21 cellular contexts compared by ENCODE assay signal in the genomic region with DNA sequence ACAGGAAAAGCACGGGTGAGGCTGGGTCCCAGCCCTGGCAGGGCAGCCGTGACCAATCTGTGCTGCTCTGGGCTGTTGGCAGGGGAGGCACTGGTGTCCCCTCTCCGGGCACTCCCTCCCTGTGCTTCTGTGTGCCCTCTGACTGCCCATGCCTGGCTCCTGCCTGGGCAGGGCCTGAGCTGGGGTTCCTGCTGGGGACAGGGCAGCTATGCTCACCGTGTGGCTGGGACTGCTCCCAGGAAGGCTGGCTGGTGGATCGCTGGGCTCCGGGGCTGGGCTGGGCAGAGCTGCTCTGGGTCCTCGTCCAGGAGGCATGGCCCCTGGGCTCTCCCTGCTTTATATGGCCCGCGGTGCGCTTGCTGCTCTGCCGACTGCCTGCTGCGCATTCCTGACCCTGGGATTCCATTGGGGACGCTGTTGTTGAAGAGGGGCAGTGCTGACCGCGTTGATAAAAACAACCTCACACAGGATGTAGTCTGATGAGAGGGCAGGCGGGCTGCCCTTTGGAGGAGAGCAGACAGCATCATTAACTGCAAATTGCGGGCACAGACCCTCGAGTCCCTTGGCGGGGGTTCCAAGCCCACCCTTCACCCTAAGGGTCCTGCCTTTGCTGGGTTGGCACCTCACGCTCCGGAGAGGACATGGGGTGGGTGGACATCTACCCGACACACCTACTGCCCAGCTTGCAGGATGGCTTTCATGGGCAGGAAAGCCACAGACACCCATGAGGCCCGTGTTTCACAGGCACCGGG. TPM values are rescaled to one million over a fixed set of nuclear protein-coding genes. Genes with fewer than 3 reads are reported as not detected.
DNase-seq lines count a peak whose midpoint lies in the region; ATAC-seq and TF ChIP-seq lines count a peak whose summit lies in the region.
"Had no signal": no experiment of that assay in that cellular context is flagged by ENCODE, and none has a peak within 500 bp of the region (broad histone marks: within the 10 kb centered on the region; RNA-seq: fewer than 3 reads in every experiment).

No MANE protein-coding gene starts in this region.

- H3K9me3 ChIP-seq in GM23248 (ENCODE audit: low read depth): no peaks in the 10 kb centered on the region
- peaks cover 11% of the 10 kb centered on the region for H3K9me3 ChIP-seq in RWPE2 (ENCODE audit: severe bottlenecking)
- H3K9me3 ChIP-seq in heart right ventricle: no peaks in the 10 kb centered on the region
- H3K9me3 ChIP-seq in osteoblast (ENCODE audit: low read depth, low read length): no peaks in the 10 kb centered on the region
- H3K9me3 ChIP-seq: thyroid gland had no signal

- H4K20me1 ChIP-seq in GM23248 (ENCODE audit: insufficient read depth): no peaks in the 10 kb centered on the region
- peaks cover 35% of the 10 kb centered on the region for H4K20me1 ChIP-seq in osteoblast (ENCODE audit: insufficient read depth, low read length)

- H3K4me1 ChIP-seq in GM23248 (ENCODE audit: insufficient read depth): no peaks in the 10 kb centered on the region
- no peaks in the 10 kb centered on the region for H3K4me1 ChIP-seq in RWPE2 (ENCODE audit: insufficient read depth, poor library complexity, severe bottlenecking)
- peaks cover 4 to 42% (median 17%) of the 10 kb centered on the region in 9 donors for H3K4me1 ChIP-seq in heart right ventricle
- H3K4me1 ChIP-seq in osteoblast (ENCODE audit: insufficient read depth, low read length): no peaks in the 10 kb centered on the region

- H3K27ac ChIP-seq in GM23248 (no peak overlapping the region), RWPE2 (ENCODE audit: poor library complexity, severe bottlenecking) (no peak overlapping the region), heart right ventricle (no peak overlapping the region), osteoblast (ENCODE audit: low read depth, low read length) (no peak overlapping the region)
- H3K27ac ChIP-seq: skin epidermis, thyroid gland had no signal

- intact Hi-C loops in heart right ventricle (cut with DNase I): no loop called here

- H3K4me3 ChIP-seq in GM23248 (no peak overlapping the region), RWPE2 (ENCODE audit: severe bottlenecking) (no peak overlapping the region), heart right ventricle (no peak overlapping the region), osteoblast (ENCODE audit: insufficient read depth, low read length) (no peak overlapping the region)
- H3K4me3 ChIP-seq: skin epidermis, thyroid gland had no signal

- H3K27me3 ChIP-seq in GM23248 (replicated peaks; ENCODE audit: insufficient read depth): no peaks in the 10 kb centered on the region
- no peaks in the 10 kb centered on the region for H3K27me3 ChIP-seq in RWPE2 (ENCODE audit: insufficient read depth, poor library complexity, severe bottlenecking)
- H3K27me3 ChIP-seq in heart right ventricle: peaks cover 0 to 20% (median 9%) of the 10 kb centered on the region in 7 donors
- H3K27me3 ChIP-seq in osteoblast (ENCODE audit: insufficient read depth, low read length): no peaks in the 10 kb centered on the region
- H3K27me3 ChIP-seq: thyroid gland had no signal

- no peak overlapping the region for H2AFZ ChIP-seq in GM23248
- no peak overlapping the region for H2AFZ ChIP-seq in osteoblast (ENCODE audit: low read length)

- no peak for TF ChIP-seq CTCF in RWPE2 (IDR thresholded peaks at IDR 0.05; ENCODE audit: poor library complexity, severe bottlenecking)
- no peak for TF ChIP-seq CTCF in heart right ventricle (IDR thresholded peaks at IDR 0.05)
- TF ChIP-seq CTCF in osteoblast (IDR thresholded peaks at IDR 0.05; ENCODE audit: extremely low read depth, low read depth, low read length): no peak

- peaks cover 17% of the 10 kb centered on the region for H3K36me3 ChIP-seq in GM23248 (ENCODE audit: low read depth)
- H3K36me3 ChIP-seq in RWPE2 (ENCODE audit: low read depth): peaks cover 5% of the 10 kb centered on the region; the same call in 1 of the 2 replicates
- H3K36me3 ChIP-seq in heart right ventricle: peaks cover 0 to 27% (median 5%) of the 10 kb centered on the region in 9 donors
- peaks cover 31% of the 10 kb centered on the region for H3K36me3 ChIP-seq in osteoblast (ENCODE audit: insufficient read depth, low read length)

- H3K9me2 ChIP-seq in GM23248 (ENCODE audit: insufficient read depth): no peaks in the 10 kb centered on the region

- H3F3A ChIP-seq in GM23248 (ENCODE audit: insufficient read depth): peaks cover 9% of the 10 kb centered on the region; the same call in 1 of the 2 replicates

- no peak overlapping the region for H3K9ac ChIP-seq in GM23248

- H3K4me2 ChIP-seq in GM23248 (ENCODE audit: unreplicated experiment) (no peak overlapping the region), osteoblast (ENCODE audit: insufficient read depth, low read length) (no peak overlapping the region)

- H3K79me2 ChIP-seq in GM23248 (ENCODE audit: insufficient read depth) (no peaks in the 10 kb centered on the region), osteoblast (ENCODE audit: insufficient read depth, low read length) (peaks cover 2% of the 10 kb centered on the region)

- 41 to 49% methylated on average over 23 to 24 of the region's 24 CpGs for WGBS in GM23248 (ENCODE audit: low coverage in 1 of 2, low lambda C conversion rate in 2 of 2, missing lambda C conversion rate in 2 of 2), 2 experiments
- WGBS in heart right ventricle, 2 donors: 56% methylated on average over 24 of the region's 24 CpGs

- DNase-seq in GM23248 (peak; percentile 30), RWPE2 (ENCODE audit: low spot score) (peak; percentile 66), heart right ventricle (no peak), osteoblast (ENCODE audit: insufficient read length, low spot score, missing footprints) (peak; percentile 80), T-helper 9 cell (no peak), HPDE6-E6E7 (ENCODE audit: extremely low spot score) (no peak)
- DNase-seq: activated CD4-positive, alpha-beta T cell treated with anti-CD3 and anti-CD28 coated beads, Interleukin-2, amount 50 U/mL, for 1 hour; activated CD8-positive, alpha-beta memory T cell treated with anti-CD3 and anti-CD28 coated beads, Interleukin-2, amount 50 U/mL, for 4 hours; DMS79 treated with DMSO at 0.1 percent for 48 hours; natural killer cell; NCI-H2081 treated with DMSO at 0.1 percent for 48 hours; SIG-M5; stimulated activated naive CD4-positive, alpha-beta T cell treated with Interleukin-2 at 50 U/mL for 16 hours had no signal

- ATAC-seq in RWPE2 (ENCODE audit: low read depth) (peak; percentile 2; the same call in 2 of the 3 replicates), heart right ventricle (peak in 7 of 8 donors; percentile 15 to 69 (median 37)), GM18520 (IDR thresholded peaks at IDR 0.05; ENCODE audit: unreplicated experiment) (no peak)

- in situ Hi-C loops in GM23248 (cut with MboI): no loop called here

RNA-seq across cellular contexts. Expression of a gene that starts 1.0 kb away (rescaled TPM):
- not detected in 2 replicates for total RNA-seq in GM23248 (2014; rRNA removed; shearing (Covaris generic))
- polyA plus RNA-seq in GM23248 (2016; fragmentation: Nextera tagmentation; extraction: Ambion mirVana) (0.18 and 0.53 TPM in 2 replicates), heart right ventricle (under 1 TPM in 1 of 2 donors, not detected in 1; 0.06 TPM)
- total RNA-seq in heart right ventricle (not detected), osteoblast (not detected in 2 replicates)
- total RNA-seq: activated T-helper 2 cell treated with anti-CD3 and anti-CD28 coated beads, Interferon-gamma antibody, Interleukin-2, Interleukin-4, amounts not matched to agents 10 μg/mL and 5 μg/mL and 100 μg/mL, durations not matched to agents 14 hours and 24 hours and 36 hours; dermis microvascular lymphatic vessel endothelial cell; fibroblast of villous mesenchyme; natural killer cell; T-helper 1 cell treated with Interleukin-12 subunit alpha and Interleukin-12 subunit beta and Interleukin-4 antibody, amounts not matched to agents 30 ng/mL and 1 ng/mL, for 36 hours; thyroid gland had no signal
- polyA plus RNA-seq: keratinocyte had no signal

RNA-seq across cellular contexts. Expression of a gene that starts 43.4 kb away (rescaled TPM):
- total RNA-seq in GM23248 (2014; rRNA removed; shearing (Covaris generic)): 20.2 and 20.9 TPM in 2 replicates
- polyA plus RNA-seq in GM23248 (2016; fragmentation: Nextera tagmentation; extraction: Ambion mirVana) (21.4 and 23.7 TPM in 2 replicates), heart right ventricle (1 to 10 TPM; 2.0 to 3.9 TPM)
- total RNA-seq in heart right ventricle (1 to 10 TPM in 4 of 10 donors, under 1 TPM in 6; 0.16 to 5.8 (median 0.74) TPM), osteoblast (5.1 and 5.3 TPM in 2 replicates)
- total RNA-seq: activated T-helper 2 cell treated with anti-CD3 and anti-CD28 coated beads, Interferon-gamma antibody, Interleukin-2, Interleukin-4, amounts not matched to agents 10 μg/mL and 5 μg/mL and 100 μg/mL, durations not matched to agents 14 hours and 24 hours and 36 hours; natural killer cell; T-helper 1 cell treated with Interleukin-12 subunit alpha and Interleukin-12 subunit beta and Interleukin-4 antibody, amounts not matched to agents 30 ng/mL and 1 ng/mL, for 36 hours had no signal

Comparison
In these comparisons a context has a peak if more than half of its experiments do, and no peak if none do; other contexts are left out.
1. DNase-seq: peak in GM23248 (single experiment), RWPE2 (single experiment) and osteoblast (single experiment); none in heart right ventricle (0 of 2), T-helper 9 cell (single experiment) and HPDE6-E6E7 (single experiment).